In genomic region chr22:18121436-18122253, GRCh38 we compare ENCODE assay signal across 2 cellular contexts.
TF ChIP-seq lines count a peak whose summit lies in the region.

No MANE protein-coding gene starts in this region.

TF ChIP-seq in GM23338, 12 proteins besides CTCF, POLR2A, EP300 and RAD21:
- TF ChIP-seq ZNF331 (CRISPR knock-in tag; IDR thresholded peaks at IDR 0.05; ENCODE audit: low read depth) (no peak), EZH2 (IDR thresholded peaks at IDR 0.05; ENCODE audit: low read depth, unreplicated experiment) (no peak), POLR2AphosphoS5 (IDR thresholded peaks at IDR 0.05; ENCODE audit: low read depth) (no peak), CREB1 (CRISPR knock-in tag; IDR thresholded peaks at IDR 0.05; ENCODE audit: low read depth) (no peak), ZNF114 (CRISPR knock-in tag; IDR thresholded peaks at IDR 0.05) (no peak), STAT1 (IDR thresholded peaks at IDR 0.05; ENCODE audit: unreplicated experiment) (no peak), JUNB (IDR thresholded peaks at IDR 0.05; ENCODE audit: unreplicated experiment) (no peak), NANOG (IDR thresholded peaks at IDR 0.05; ENCODE audit: borderline replicate concordance) (no peak), REST (IDR thresholded peaks at IDR 0.05; ENCODE audit: unreplicated experiment) (no peak), ETS1 (IDR thresholded peaks at IDR 0.05) (no peak), ZNF462 (CRISPR knock-in tag; IDR thresholded peaks at IDR 0.05) (no peak), EZH2phosphoT487 (IDR thresholded peaks at IDR 0.05; ENCODE audit: unreplicated experiment) (no peak)

TF ChIP-seq in WTC11, 78 proteins besides CTCF, POLR2A, EP300 and RAD21:
- no peak for TF ChIP-seq ATF2 (CRISPR knock-in tag; IDR thresholded peaks at IDR 0.05; ENCODE audit: borderline replicate concordance, low read depth)
- TF ChIP-seq EMX1 (CRISPR knock-in tag; IDR thresholded peaks at IDR 0.05) = no peak
- TF ChIP-seq ATF3 (CRISPR knock-in tag; conservative IDR thresholded peaks at IDR 0.05) = no peak
- no peak for TF ChIP-seq ZNF121 (CRISPR knock-in tag; IDR thresholded peaks at IDR 0.05)
- no peak for TF ChIP-seq PRRX2 (CRISPR knock-in tag; IDR thresholded peaks at IDR 0.05)
- TF ChIP-seq ZNF263 (CRISPR knock-in tag; IDR thresholded peaks at IDR 0.05; ENCODE audit: low read depth) = no peak
- no peak for TF ChIP-seq E2F5 (CRISPR knock-in tag; IDR thresholded peaks at IDR 0.05)
